8 cellular contexts compared by ENCODE assay signal in genomic region chr13:20566424-20566916, GRCh38. TPM values are rescaled to one million over a fixed set of nuclear protein-coding genes. Genes with fewer than 3 reads are reported as not detected.
A peak's percentile ranks its signal among the peaks of the same experiment; 100 is the strongest.
DNase-seq lines count a peak whose midpoint lies in the region; ATAC-seq and TF ChIP-seq lines count a peak whose summit lies in the region.

No MANE protein-coding gene starts in this region.

- peak overlapping the region; percentile 96 for H3K4me3 Mint-ChIP-seq in CD4-positive, alpha-beta T cell

- TF ChIP-seq POLR2A in lower leg skin (IDR thresholded peaks at IDR 0.05): no peak

- H3K4me1 ChIP-seq in PC-9 (replicated peaks; ENCODE audit: insufficient read depth) (peaks cover 12% of the 10 kb centered on the region), thoracic aorta (ENCODE audit: control insufficient read depth in 1 of 2, low read depth in 2 of 2) (peaks cover 7 to 8% of the 10 kb centered on the region in 2 donors)

- H3K9me2 ChIP-seq in PC-9 (ENCODE audit: insufficient read depth): no peaks in the 10 kb centered on the region

- peaks cover 7% of the 10 kb centered on the region for H3K9me3 ChIP-seq in CD4-positive, alpha-beta T cell (ENCODE audit: control insufficient read depth, low read length)
- peaks cover 14% of the 10 kb centered on the region for H3K9me3 ChIP-seq in PC-9 (ENCODE audit: insufficient read depth, low read depth)
- peaks cover 8% of the 10 kb centered on the region for H3K9me3 ChIP-seq in thoracic aorta

- no peaks in the 10 kb centered on the region for H3K36me3 ChIP-seq in PC-9 (ENCODE audit: low read depth)
- no peaks in the 10 kb centered on the region for H3K36me3 ChIP-seq in thoracic aorta

- H3K4me1 Mint-ChIP-seq in CD4-positive, alpha-beta T cell (ENCODE audit: low read depth): peaks cover 19% of the 10 kb centered on the region

- H3K4me3 ChIP-seq in PC-9 (peak overlapping the region; percentile 66), lower leg skin (ENCODE audit: low read depth, poor library complexity, severe bottlenecking) (peak overlapping the region; percentile 50), thoracic aorta (peak overlapping the region; percentile 88)

- no peaks in the 10 kb centered on the region for H3K27me3 ChIP-seq in CD4-positive, alpha-beta T cell (ENCODE audit: control insufficient read depth, insufficient read depth, low read length)
- H3K27me3 ChIP-seq in PC-9 (ENCODE audit: insufficient read depth, low read depth) (no peaks in the 10 kb centered on the region), thoracic aorta (replicated peaks; ENCODE audit: insufficient read depth) (no peaks in the 10 kb centered on the region)

- peak overlapping the region; percentile 81 for H3K4me2 ChIP-seq in PC-9

- DNase-seq in CD4-positive, alpha-beta T cell: peak in 4 of 10 experiments; percentile 0 to 10 (median 2)
- peak in 1 of 2 experiments; percentile 77 for DNase-seq in PC-9
- peak; percentile 65 for DNase-seq in cerebellar cortex (ENCODE audit: low spot score)
- DNase-seq in lower leg skin (ENCODE audit: low spot score in 2 of 2): peak; percentile 30 to 86
- peak; percentile 2 for DNase-seq in thoracic aorta (ENCODE audit: low spot score)
- no peak for DNase-seq in NK-92 (lab: John Stamatoyannopoulos, UW; ENCODE audit: unreplicated experiment)

- peak overlapping the region; percentile 46 for H3K27ac ChIP-seq in CD4-positive, alpha-beta T cell (ENCODE audit: low read depth, low read length)
- peak overlapping the region; percentile 83 for H3K27ac ChIP-seq in PC-9
- H3K27ac ChIP-seq in thoracic aorta: peak overlapping the region; percentile 91 to 92

- WGBS in lower leg skin, 2 donors: 2 to 6% methylated on average over 22 to 23 of the region's 23 CpGs

- no peak for TF ChIP-seq CTCF in CD4-positive, alpha-beta T cell (IDR thresholded peaks at IDR 0.05)
- TF ChIP-seq CTCF in PC-9 (conservative IDR thresholded peaks at IDR 0.05) (no peak), lower leg skin (IDR thresholded peaks at IDR 0.05) (no peak), thoracic aorta (IDR thresholded peaks at IDR 0.05) (no peak)

- CTCF ChIA-PET in CD4-positive, alpha-beta T cell (lab: Charles Lee): interaction anchor here (1.3 kb wide), 1 partner anchor 40 kb away, joined by 3 read pairs; no protein-coding TSS in a partner anchor
- CTCF ChIA-PET in PC-9 (lab: Charles Lee): no interaction called here

- POLR2A ChIA-PET in CD4-positive, alpha-beta T cell (lab: Charles Lee): interaction anchor here (1.0 kb wide), 1 partner anchor 40 kb away, joined by 5 read pairs; the partner anchor contains the start of gene CRYL1
- POLR2A ChIA-PET in PC-9 (lab: Charles Lee; ENCODE audit: unreplicated experiment): interaction anchor here (0.5 kb wide), 1 partner anchor 1628 kb away, joined by 9 read pairs; no protein-coding TSS in a partner anchor

- H3K36me3 Mint-ChIP-seq in CD4-positive, alpha-beta T cell (ENCODE audit: low read depth): peaks cover 20% of the 10 kb centered on the region

- H2AFZ ChIP-seq in PC-9: peak overlapping the region; percentile 85

- H4K20me1 ChIP-seq in PC-9 (ENCODE audit: insufficient read depth): no peaks in the 10 kb centered on the region

- H3F3A ChIP-seq in PC-9 (ENCODE audit: insufficient read depth, low read depth): peaks cover 24% of the 10 kb centered on the region

- intact Hi-C loops in CD4-positive, alpha-beta T cell (cut with DNase I, micrococcal nuclease): loop anchor here (2.0 to 10.0 kb wide), 5 partner anchors 39 to 728 kb away; partner anchors contain the start of gene CRYL1 (in 1 of the 2)
- intact Hi-C loops in PC-9 (cut with micrococcal nuclease; ENCODE audit: unreplicated experiment) (loop anchor here (2.0 kb wide), 1 partner anchor 40 kb away; no protein-coding TSS in a partner anchor), lower leg skin (cut with DNase I; ENCODE audit: low total_unique reads) (no loop called here)

- no peaks in the 10 kb centered on the region for H3K27me3 Mint-ChIP-seq in CD4-positive, alpha-beta T cell

- H3K79me2 ChIP-seq in PC-9 (ENCODE audit: low read depth): peaks cover 14% of the 10 kb centered on the region

- peaks cover 6% of the 10 kb centered on the region for H3K9me3 Mint-ChIP-seq in CD4-positive, alpha-beta T cell

- H3K27ac Mint-ChIP-seq in CD4-positive, alpha-beta T cell: peak overlapping the region; percentile 82

- ATAC-seq in CD4-positive, alpha-beta T cell (ENCODE audit: poor library complexity): no peak
- ATAC-seq in GM18870 (IDR thresholded peaks at IDR 0.05; ENCODE audit: unreplicated experiment) (peak; percentile 20), HG03457 (IDR thresholded peaks at IDR 0.05; ENCODE audit: unreplicated experiment) (peak; percentile 26), thoracic aorta (ENCODE audit: insufficient number of reproducible peaks, low FRiP score, low read depth) (peak; percentile 51)

- BruUV-seq in PC-9 (replicated peaks; lab: Mats Ljungman, UMichigan): no TSS peak

RNA-seq across cellular contexts. Expression of gene IFT88, which starts 0.5 kb away (rescaled TPM):
- 1 to 10 TPM; 9.0 to 9.5 TPM for total RNA-seq in CD4-positive, alpha-beta T cell
- total RNA-seq in PC-9 (2021): 11.0 and 11.7 TPM in 2 replicates
- total RNA-seq in lower leg skin: 1 to 10 TPM; 3.5 to 8.0 (median 6.9) TPM
- total RNA-seq in thoracic aorta: 10 to 100 TPM in 1 of 2 donors, 1 to 10 TPM in 1; 8.8 to 13.0 TPM

RNA-seq across cellular contexts. Expression of gene CRYL1, which starts 40.8 kb away (rescaled TPM):
- 1 to 10 TPM; 7.9 to 8.0 TPM for total RNA-seq in CD4-positive, alpha-beta T cell
- total RNA-seq in PC-9 (2021) (8.4 and 8.7 TPM in 2 replicates), lower leg skin (10 to 100 TPM; 10.3 to 21.4 (median 16.8) TPM), thoracic aorta (10 to 100 TPM; 38.9 to 57.4 TPM)
